Comparison of ENCODE assay signal across 9 cellular contexts in the genomic region with DNA sequence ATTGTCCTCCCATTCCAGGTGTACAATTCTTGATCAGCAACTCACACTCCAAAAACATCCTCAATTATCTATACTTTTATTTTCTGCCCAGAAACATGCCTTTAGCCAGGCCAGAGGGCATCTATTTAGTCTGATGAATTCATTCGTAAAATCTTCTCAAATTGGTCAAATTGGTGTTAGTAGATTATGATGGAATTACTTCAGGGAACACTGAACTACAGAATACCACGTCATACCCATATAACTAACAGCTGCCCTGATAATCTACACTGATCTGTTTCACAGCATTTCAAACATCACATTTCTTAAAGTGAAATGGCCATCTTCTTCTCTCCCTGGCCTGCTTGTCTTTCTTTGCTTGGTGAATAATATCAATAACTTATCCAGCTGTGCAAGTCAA.
"Had no signal": no experiment of that assay in that cellular context is flagged by ENCODE, and none has a peak within 500 bp of the region (broad histone marks: within the 10 kb centered on the region; RNA-seq: fewer than 3 reads in every experiment).

No MANE protein-coding gene starts in this region.

- H2AFZ ChIP-seq: GM23248 had no signal

- ATAC-seq: HCT116, K562 had no signal

- H3K27ac ChIP-seq: GM23248, HL-60 had no signal

- H3K27ac Mint-ChIP-seq: HFFc6 had no signal

- H3K4me3 Mint-ChIP-seq: HFFc6 had no signal

- H3K9me3 ChIP-seq: HAP-1 had no signal

- H3K36me3 ChIP-seq: HAP-1 had no signal

- H3K4me3 ChIP-seq: GM23248, HAP-1, K562 had no signal

- DNase-seq: GM23248, GOT3, H7, HFFc6, IMR-90 had no signal

- H3K9ac ChIP-seq: GM23248 had no signal
